ENCODE assay signal across 6 cellular contexts in genomic region chr1:109499661-109500536, GRCh38. TPM values are rescaled to one million over a fixed set of nuclear protein-coding genes. Genes with fewer than 3 reads are reported as not detected.
DNase-seq lines count a peak whose midpoint lies in the region; TF ChIP-seq lines count a peak whose summit lies in the region.

No MANE protein-coding gene starts in this region.

- no peak overlapping the region for H3K4me3 ChIP-seq in SJCRH30
- H3K4me3 ChIP-seq in choroid plexus epithelial cell (ENCODE audit: low read depth, low read length), result no peak overlapping the region

- intact Hi-C loops in posterior vena cava (cut with DNase I), result loop anchor here in 1 of 2 donors (1.0 kb wide), 1 partner anchor 35 kb away; no protein-coding TSS in a partner anchor

- 0 out of 2 replicates have a peak, but pooled peaks cover 3% of the 10 kb centered on the region for H3K36me3 ChIP-seq in SJCRH30

- H3K27me3 ChIP-seq in SJCRH30, result no peaks in the 10 kb centered on the region

- H3K27ac ChIP-seq in SJCRH30, result no peak overlapping the region

- peaks cover 20% of the 10 kb centered on the region for H3K4me1 ChIP-seq in SJCRH30

- peak; percentile 20 for TF ChIP-seq CTCF in GM20000 (IDR thresholded peaks at IDR 0.05; ENCODE audit: extremely low read depth, missing control alignments)
- TF ChIP-seq CTCF in choroid plexus epithelial cell (conservative IDR thresholded peaks at IDR 0.05; ENCODE audit: low read depth, low read length), result peak; percentile 69

- DNase-seq in GM20000 (ENCODE audit: low spot score), result peak; percentile 45
- peak; percentile 83 to 88 for DNase-seq in SJCRH30
- DNase-seq in choroid plexus epithelial cell (ENCODE audit: low read depth), result peak; percentile 51
- DNase-seq in retina, result peak; percentile 8
- DNase-seq in posterior vena cava (ENCODE audit: low spot score), result no peak
- DNase-seq in NCI-H345 treated with DMSO at 0.1 percent for 48 hours (lab: John Stamatoyannopoulos, UW; ENCODE audit: unreplicated experiment), result no peak

- no peaks in the 10 kb centered on the region for H3K9me3 ChIP-seq in SJCRH30 (replicated peaks)

RNA-seq across cellular contexts. Expression of gene CYB561D1, which starts 6.0 kb away (rescaled TPM):
- 8.4 and 9.7 TPM in 2 replicates for total RNA-seq in SJCRH30 (2014; rRNA removed; shearing (Covaris generic))
- 10 to 100 TPM; 10.5 to 11.3 TPM for total RNA-seq in posterior vena cava

RNA-seq across cellular contexts. Expression of gene AMIGO1, which starts 9.6 kb away (rescaled TPM):
- total RNA-seq in SJCRH30 (2014; rRNA removed; shearing (Covaris generic)), result 0.58 and 0.59 TPM in 2 replicates
- 1 to 10 TPM; 3.6 to 5.2 TPM for total RNA-seq in posterior vena cava

RNA-seq across cellular contexts. Expression of gene ATXN7L2, which starts 16.2 kb away (rescaled TPM):
- 7.0 and 9.1 TPM in 2 replicates for total RNA-seq in SJCRH30 (2014; rRNA removed; shearing (Covaris generic))
- 1 to 10 TPM; 2.7 to 3.3 TPM for total RNA-seq in posterior vena cava

RNA-seq across cellular contexts. Expression of gene SYPL2, which starts 33.6 kb away (rescaled TPM):
- 0.65 and 0.86 TPM in 2 replicates for total RNA-seq in SJCRH30 (2014; rRNA removed; shearing (Covaris generic))
- total RNA-seq in posterior vena cava, result 1 to 10 TPM; 2.1 to 9.0 TPM

RNA-seq across cellular contexts. Expression of gene GPR61, which starts 39.8 kb away (rescaled TPM):
- 0.20 and 0.57 TPM in 2 replicates for total RNA-seq in SJCRH30 (2014; rRNA removed; shearing (Covaris generic))
- not detected for total RNA-seq in posterior vena cava

Comparison
In these comparisons a context has a peak if more than half of its experiments do, and no peak if none do; other contexts are left out.
1. DNase-seq: peak in GM20000 (single experiment), SJCRH30 (2 of 2), choroid plexus epithelial cell (single experiment) and retina (single experiment); none in posterior vena cava (single experiment) and NCI-H345 treated with DMSO at 0.1 percent for 48 hours (single experiment).